Comparison of ENCODE assay signal across 35 cellular contexts in genomic region chr6:47292944-47293343, GRCh38. TPM values are rescaled to one million over a fixed set of nuclear protein-coding genes. Genes with fewer than 3 reads are reported as not detected.
DNase-seq lines count a peak whose midpoint lies in the region; ATAC-seq and TF ChIP-seq lines count a peak whose summit lies in the region.
"Had no signal": no experiment of that assay in that cellular context is flagged by ENCODE, and none has a peak within 500 bp of the region (broad histone marks: within the 10 kb centered on the region; RNA-seq: fewer than 3 reads in every experiment).

No MANE protein-coding gene starts in this region.

- no peaks in the 10 kb centered on the region for H3K36me3 Mint-ChIP-seq in MCF 10A (ENCODE audit: insufficient read depth, unreplicated experiment)
- H3K36me3 Mint-ChIP-seq in activated CD8-positive, alpha-beta memory T cell treated with anti-CD3 and anti-CD28 coated beads, Interleukin-2, amount 10 ng/mL, durations not matched to agents 7 days and 5 days, result no peaks in the 10 kb centered on the region
- H3K36me3 Mint-ChIP-seq: stimulated activated effector memory CD8-positive, alpha-beta T cell treated with anti-CD3 and anti-CD28 coated beads, Interleukin-12 subunit alpha, Interleukin-12 subunit beta, amount 100 ng/mL, for 72 hours had no signal

- no peak overlapping the region for H3K4me3 Mint-ChIP-seq in MCF 10A (ENCODE audit: unreplicated experiment)
- no peak overlapping the region for H3K4me3 Mint-ChIP-seq in activated CD8-positive, alpha-beta memory T cell treated with anti-CD3 and anti-CD28 coated beads, Interleukin-2, amount 10 ng/mL, durations not matched to agents 7 days and 5 days
- H3K4me3 Mint-ChIP-seq: activated CD8-positive, alpha-beta T cell treated with anti-CD3 and anti-CD28 coated beads, Interleukin-2, amount 10 ng/mL, durations not matched to agents 7 days and 5 days; brain; HFFc6; mesothelial cell of epicardium; naive thymus-derived CD8-positive, alpha-beta T cell; stimulated activated effector memory CD8-positive, alpha-beta T cell treated with anti-CD3 and anti-CD28 coated beads, Interleukin-12 subunit alpha, Interleukin-12 subunit beta, amount 100 ng/mL, for 72 hours; T-helper 17 cell had no signal

- POLR2A ChIA-PET in MCF 10A (lab: Yijun Ruan, JAX), result interaction anchor here (0.7 to 1.2 kb wide), 2 partner anchors 14 to 17 kb away, joined by 3 read pairs; partner anchors contain the start of gene TNFRSF21

- H3K4me3 ChIP-seq in breast epithelium (no peak overlapping the region), RWPE2 (ENCODE audit: severe bottlenecking) (no peak overlapping the region), esophagus muscularis mucosa (no peak overlapping the region), smooth muscle cell (no peak overlapping the region)
- H3K4me3 ChIP-seq: BLaER1, coronary artery, GM12878, heart left ventricle, left lung, Peyer's patch, SK-N-MC, spleen, upper lobe of left lung had no signal

- H3K27me3 Mint-ChIP-seq in MCF 10A (ENCODE audit: insufficient read depth, unreplicated experiment), result no peaks in the 10 kb centered on the region
- peaks cover 3% of the 10 kb centered on the region for H3K27me3 Mint-ChIP-seq in activated CD8-positive, alpha-beta memory T cell treated with anti-CD3 and anti-CD28 coated beads, Interleukin-2, amount 10 ng/mL, durations not matched to agents 7 days and 5 days

- CTCF ChIA-PET in MCF 10A (lab: Yijun Ruan, JAX), result no interaction called here
- CTCF ChIA-PET in activated CD8-positive, alpha-beta memory T cell treated with anti-CD3 and anti-CD28 coated beads, Interleukin-2, amount 10 ng/mL, durations not matched to agents 7 days and 5 days (lab: Charles Lee), result no interaction called here

- H3K27ac Mint-ChIP-seq in MCF 10A (ENCODE audit: low read depth, unreplicated experiment), result no peak overlapping the region
- no peak overlapping the region for H3K27ac Mint-ChIP-seq in activated CD8-positive, alpha-beta memory T cell treated with anti-CD3 and anti-CD28 coated beads, Interleukin-2, amount 10 ng/mL, durations not matched to agents 7 days and 5 days
- H3K27ac Mint-ChIP-seq: activated CD8-positive, alpha-beta T cell treated with anti-CD3 and anti-CD28 coated beads, Interleukin-2, amount 10 ng/mL, durations not matched to agents 7 days and 5 days; brain; HFFc6; mesothelial cell of epicardium; naive thymus-derived CD8-positive, alpha-beta T cell; stimulated activated effector memory CD8-positive, alpha-beta T cell treated with anti-CD3 and anti-CD28 coated beads, Interleukin-12 subunit alpha, Interleukin-12 subunit beta, amount 100 ng/mL, for 72 hours; T-helper 17 cell had no signal

- H3F3A ChIP-seq in smooth muscle cell (ENCODE audit: low read depth), result no peaks in the 10 kb centered on the region

- H3K9me3 Mint-ChIP-seq in MCF 10A (ENCODE audit: unreplicated experiment), result no peaks in the 10 kb centered on the region
- H3K9me3 Mint-ChIP-seq in activated CD8-positive, alpha-beta memory T cell treated with anti-CD3 and anti-CD28 coated beads, Interleukin-2, amount 10 ng/mL, durations not matched to agents 7 days and 5 days (ENCODE audit: low read depth), result no peaks in the 10 kb centered on the region
- H3K9me3 Mint-ChIP-seq: brain, HFFc6 had no signal

- H3K36me3 ChIP-seq in breast epithelium (no peaks in the 10 kb centered on the region), RWPE2 (ENCODE audit: low read depth) (0 out of 2 replicates have a peak, but pooled peaks cover 2% of the 10 kb centered on the region), esophagus muscularis mucosa (no peaks in the 10 kb centered on the region), smooth muscle cell (ENCODE audit: low read depth) (no peaks in the 10 kb centered on the region)
- H3K36me3 ChIP-seq: heart left ventricle, left lung, Peyer's patch, spleen, upper lobe of left lung had no signal

- peaks cover 21% of the 10 kb centered on the region for H3K4me1 Mint-ChIP-seq in MCF 10A (ENCODE audit: insufficient read depth, unreplicated experiment)
- H3K4me1 Mint-ChIP-seq in activated CD8-positive, alpha-beta memory T cell treated with anti-CD3 and anti-CD28 coated beads, Interleukin-2, amount 10 ng/mL, durations not matched to agents 7 days and 5 days, result no peaks in the 10 kb centered on the region
- H3K4me1 Mint-ChIP-seq: naive thymus-derived CD8-positive, alpha-beta T cell; stimulated activated effector memory CD8-positive, alpha-beta T cell treated with anti-CD3 and anti-CD28 coated beads, Interleukin-12 subunit alpha, Interleukin-12 subunit beta, amount 100 ng/mL, for 72 hours; T-helper 17 cell had no signal

- DNase-seq in MCF 10A (ENCODE audit: unreplicated experiment), result peak; percentile 13
- DNase-seq in breast epithelium (ENCODE audit: low spot score in 2 of 2), result no peak
- DNase-seq in RWPE2 (ENCODE audit: low spot score), result no peak
- DNase-seq in esophagus muscularis mucosa (ENCODE audit: extremely low spot score), result peak; percentile 17
- DNase-seq in smooth muscle cell (lab: John Stamatoyannopoulos, UW; ENCODE audit: unreplicated experiment), result no peak
- DNase-seq in activated CD8-positive, alpha-beta memory T cell treated with anti-CD3 and anti-CD28 coated beads, Interleukin-2, amount 10 ng/mL, durations not matched to agents 7 days and 5 days, result no peak
- DNase-seq in 8988T, result no peak
- DNase-seq: activated CD4-positive, alpha-beta T cell treated with anti-CD3 and anti-CD28 coated beads for 1 hour; activated CD8-positive, alpha-beta T cell treated with anti-CD3 and anti-CD28 coated beads, Interleukin-2, amount 10 ng/mL, durations not matched to agents 7 days and 5 days; activated gamma-delta T cell treated with Interleukin-2 at 50 U/mL for 16 hours; COR-L47; DMS79; heart left ventricle; HFFc6; left lung; MM.1S; naive thymus-derived CD8-positive, alpha-beta T cell; NCI-H1417; NCI-H510A; occipital lobe; Peyer's patch; spleen; stimulated activated CD4-positive, alpha-beta T cell treated with anti-CD3 and anti-CD28 coated beads, Interleukin-2, amount 100 ng/mL, for 48 hours; substantia nigra; T-helper 17 cell; upper lobe of left lung had no signal

- peak overlapping the region; percentile 8 for H3K4me2 ChIP-seq in smooth muscle cell
- H3K4me2 ChIP-seq: BLaER1 had no signal

- no peaks in the 10 kb centered on the region for H3K27me3 ChIP-seq in breast epithelium
- H3K27me3 ChIP-seq in RWPE2 (ENCODE audit: insufficient read depth, poor library complexity, severe bottlenecking), result no peaks in the 10 kb centered on the region
- no peaks in the 10 kb centered on the region for H3K27me3 ChIP-seq in esophagus muscularis mucosa
- no peaks in the 10 kb centered on the region for H3K27me3 ChIP-seq in smooth muscle cell (ENCODE audit: low read depth)
- H3K27me3 ChIP-seq: BLaER1, heart left ventricle, left lung, Peyer's patch, upper lobe of left lung had no signal

- TF ChIP-seq POLR2A in breast epithelium (IDR thresholded peaks at IDR 0.05) (no peak), esophagus muscularis mucosa (IDR thresholded peaks at IDR 0.05; ENCODE audit: low read depth) (no peak)

- intact Hi-C loops in MCF 10A (cut with micrococcal nuclease) (no loop called here), breast epithelium (cut with DNase I; ENCODE audit: low total_unique reads) (no loop called here), esophagus muscularis mucosa (cut with DNase I) (no loop called here)

- peaks cover 10% of the 10 kb centered on the region for H4K20me1 ChIP-seq in smooth muscle cell (ENCODE audit: low read depth)

- no peaks in the 10 kb centered on the region for H3K9me3 ChIP-seq in breast epithelium
- no peaks in the 10 kb centered on the region for H3K9me3 ChIP-seq in RWPE2 (ENCODE audit: severe bottlenecking)
- peaks cover 0 to 8% (median 4%) of the 10 kb centered on the region in 4 donors for H3K9me3 ChIP-seq in esophagus muscularis mucosa
- H3K9me3 ChIP-seq in smooth muscle cell (replicated peaks; ENCODE audit: low read depth), result no peaks in the 10 kb centered on the region
- H3K9me3 ChIP-seq: BLaER1, Peyer's patch had no signal

- 75% methylated on average over 2 of the region's 2 CpGs for WGBS in esophagus muscularis mucosa
- WGBS in smooth muscle cell (ENCODE audit: low lambda C conversion rate), result 41% methylated on average over 2 of the region's 2 CpGs

- H3K9ac ChIP-seq in smooth muscle cell (ENCODE audit: low read depth), result no peak overlapping the region
- H3K9ac ChIP-seq: BLaER1 had no signal

- H3K79me2 ChIP-seq in smooth muscle cell (ENCODE audit: low read depth), result peaks cover 94% of the 10 kb centered on the region

- TF ChIP-seq CTCF in MCF 10A (IDR thresholded peaks at IDR 0.05; ENCODE audit: unreplicated experiment) (no peak), breast epithelium (IDR thresholded peaks at IDR 0.05) (no peak), RWPE2 (IDR thresholded peaks at IDR 0.05; ENCODE audit: poor library complexity, severe bottlenecking) (no peak), esophagus muscularis mucosa (IDR thresholded peaks at IDR 0.05) (no peak), smooth muscle cell (IDR thresholded peaks at IDR 0.05; ENCODE audit: borderline replicate concordance, insufficient read depth, poor library complexity, severe bottlenecking) (no peak)

- H3K27ac ChIP-seq in breast epithelium, result no peak overlapping the region
- peak overlapping the region; percentile 27 for H3K27ac ChIP-seq in RWPE2 (ENCODE audit: poor library complexity, severe bottlenecking)
- H3K27ac ChIP-seq in esophagus muscularis mucosa (replicated peaks in 1 of 4), result no peak overlapping the region
- peak overlapping the region; percentile 46 for H3K27ac ChIP-seq in smooth muscle cell (ENCODE audit: low read depth)
- H3K27ac ChIP-seq: 22Rv1, BLaER1, coronary artery, heart left ventricle, left lung, Peyer's patch, SK-N-MC, spleen, upper lobe of left lung had no signal

- peak; percentile 70 for ATAC-seq in RWPE2 (ENCODE audit: low read depth)
- ATAC-seq in GM18870 (IDR thresholded peaks at IDR 0.05; ENCODE audit: unreplicated experiment), result no peak
- no peak for ATAC-seq in activated CD8-positive, alpha-beta memory T cell treated with anti-CD3 and anti-CD28 coated beads, Interleukin-2, amount 10 ng/mL, durations not matched to agents 7 days and 5 days
- ATAC-seq: activated CD8-positive, alpha-beta T cell treated with anti-CD3 and anti-CD28 coated beads, Interleukin-2, amount 10 ng/mL, durations not matched to agents 7 days and 5 days; GM12878; heart left ventricle; left lung; naive thymus-derived CD8-positive, alpha-beta T cell; stimulated activated effector memory CD8-positive, alpha-beta T cell treated with anti-CD3 and anti-CD28 coated beads, Interleukin-12 subunit alpha, Interleukin-12 subunit beta, amount 100 ng/mL, for 72 hours; T-helper 17 cell had no signal

- no TSS peak for BruUV-seq in MCF 10A (replicated peaks; lab: Mats Ljungman, UMichigan)

- no peak overlapping the region for H2AFZ ChIP-seq in smooth muscle cell (ENCODE audit: low read depth)

- no peak for TF ChIP-seq EP300 in esophagus muscularis mucosa (IDR thresholded peaks at IDR 0.05)

- no peaks in the 10 kb centered on the region for H3K4me1 ChIP-seq in breast epithelium
- peaks cover 9% of the 10 kb centered on the region for H3K4me1 ChIP-seq in RWPE2 (ENCODE audit: insufficient read depth, poor library complexity, severe bottlenecking)
- peaks cover 0 to 16% (median 6%) of the 10 kb centered on the region in 4 donors for H3K4me1 ChIP-seq in esophagus muscularis mucosa
- peaks cover 3% of the 10 kb centered on the region for H3K4me1 ChIP-seq in smooth muscle cell (ENCODE audit: low read depth)
- H3K4me1 ChIP-seq: heart left ventricle, left lung, Peyer's patch, spleen, upper lobe of left lung had no signal

RNA-seq across cellular contexts. Expression of gene TNFRSF21, which starts 16.8 kb away (rescaled TPM):
- total RNA-seq in MCF 10A (2022), result 17.8 and 19.3 TPM in 2 replicates
- total RNA-seq in breast epithelium, result 10 to 100 TPM; 10.2 to 21.4 (median 20.9) TPM
- 10 to 100 TPM; 23.7 to 37.0 (median 30.9) TPM for total RNA-seq in esophagus muscularis mucosa
- 19.0 and 32.8 TPM in 2 replicates for total RNA-seq in smooth muscle cell
- 30.1 and 58.1 TPM in 2 replicates for polyA plus RNA-seq in smooth muscle cell
- total RNA-seq in activated CD8-positive, alpha-beta memory T cell treated with anti-CD3 and anti-CD28 coated beads, Interleukin-2, amount 10 ng/mL, durations not matched to agents 7 days and 5 days, result under 1 TPM; 0.09 to 0.40 TPM
- polyA plus RNA-seq: naive thymus-derived CD8-positive, alpha-beta T cell had no signal

Comparison
In these comparisons a context has a peak if more than half of its experiments do, and no peak if none do; other contexts are left out.
1. DNase-seq: peak in MCF 10A (single experiment) and esophagus muscularis mucosa (single experiment); none in breast epithelium (0 of 2), RWPE2 (single experiment), smooth muscle cell (single experiment), activated CD8-positive, alpha-beta memory T cell treated with anti-CD3 and anti-CD28 coated beads, Interleukin-2, amount 10 ng/mL, durations not matched to agents 7 days and 5 days (single experiment) and 8988T (single experiment).
2. H3K27ac ChIP-seq: peak in RWPE2 (single experiment) and smooth muscle cell (single experiment); none in breast epithelium (0 of 2) and esophagus muscularis mucosa (0 of 4).
3. RNA of gene TNFRSF21, which starts 16.8 kb away (total RNA-seq): 19.0 to 32.8 TPM in smooth muscle cell, 23.7 to 37.0 TPM in esophagus muscularis mucosa, 10.2 to 21.4 TPM in breast epithelium and 17.8 to 19.3 TPM in MCF 10A; 0.09 to 0.40 TPM in activated CD8-positive, alpha-beta memory T cell treated with anti-CD3 and anti-CD28 coated beads, Interleukin-2, amount 10 ng/mL, durations not matched to agents 7 days and 5 days; every median in the first group is over 4 times any median in the second.